ENCODE assay signal across 1 cellular context in genomic region chr19:2282062-2282861, GRCh38.
TF ChIP-seq lines count a peak whose summit lies in the region.

TSS of gene PEAK3 (minus strand) at chr19:2282175. CDS start at chr19:2280931, 1,244 bp downstream.

TF ChIP-seq in GM12878, 131 proteins besides CTCF, POLR2A, EP300 and RAD21 (continued from another document):
- TF ChIP-seq BACH1 (IDR thresholded peaks at IDR 0.05; ENCODE audit: borderline replicate concordance) (peak; percentile 12; the same call in 1 of the 2 replicates), NR2F1 (conservative IDR thresholded peaks at IDR 0.05) (0 out of 2 replicates have a peak, but pooled peaks have one; percentile 47), RELB (IDR thresholded peaks at IDR 0.05; ENCODE audit: low read depth) (peak; percentile 63; the same call in 1 of the 2 replicates), JUNB (IDR thresholded peaks at IDR 0.05) (no peak), DPF2 (IDR thresholded peaks at IDR 0.05) (0 out of 2 replicates have a peak, but pooled peaks have one; percentile 68)
